8 cellular contexts compared by ENCODE assay signal in the genomic region with DNA sequence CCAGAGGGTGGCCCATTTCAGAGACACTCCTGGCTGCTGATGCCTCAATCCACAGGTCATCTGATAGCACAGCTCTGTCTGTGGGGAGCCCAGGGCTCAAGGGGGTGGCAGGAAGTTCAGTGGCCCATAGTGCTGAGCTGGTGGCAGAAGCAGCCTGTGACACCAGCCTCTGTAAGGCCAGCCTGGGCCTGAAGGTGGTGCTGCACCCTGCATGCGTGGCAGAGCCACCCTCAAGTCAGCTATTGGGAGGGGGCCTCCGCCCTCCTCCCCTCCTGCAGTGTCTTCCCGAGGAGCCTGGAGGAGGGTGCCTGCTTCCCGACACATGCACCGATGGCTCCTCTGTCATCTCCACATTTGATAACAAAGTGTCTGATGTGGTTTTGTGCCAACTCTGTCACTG. TPM values are rescaled to one million over a fixed set of nuclear protein-coding genes. Genes with fewer than 3 reads are reported as not detected.
DNase-seq lines count a peak whose midpoint lies in the region; ATAC-seq, FAIRE-seq and TF ChIP-seq lines count a peak whose summit lies in the region.

No MANE protein-coding gene starts in this region.

- peak; percentile 84 to 88 for TF ChIP-seq RAD21 in H1 (IDR thresholded peaks at IDR 0.05 in 1 of 2, conservative IDR thresholded peaks at IDR 0.05 in 1 of 2; ENCODE audit: low read depth in 2 of 2, low read length in 2 of 2)

- no peak overlapping the region for H2BK120ac ChIP-seq in H1 (replicated peaks; ENCODE audit: low read depth, low read length)

- POLR2A ChIA-PET in H1 (lab: Charles Lee; ENCODE audit: partially characterized antibody), result no interaction called here

- no peak for TF ChIP-seq EP300 in H1 (IDR thresholded peaks at IDR 0.05; ENCODE audit: borderline replicate concordance in 1 of 2, low read depth in 2 of 2, low read length in 2 of 2)

- WGBS in H1 (ENCODE audit: extremely low coverage in 1 of 2, insufficient coverage in 1 of 2, insufficient read length in 1 of 2, insufficient replicate concordance in 2 of 2, low coverage in 1 of 2, low lambda C conversion rate in 2 of 2, missing lambda C conversion rate in 1 of 2), 2 experiments, result 39% methylated on average over 4 of the region's 5 CpGs; no CpG with 5 or more reads in 1 of the 2 experiments
- 36% methylated on average over 5 of the region's 5 CpGs for WGBS in smooth muscle cell (ENCODE audit: low lambda C conversion rate)

- no peak overlapping the region for H2BK5ac ChIP-seq in H1 (ENCODE audit: low read depth, low read length)

- H3K18ac ChIP-seq in H1 (ENCODE audit: extremely low read depth, low read length), result no peak overlapping the region

- H3K23ac ChIP-seq in H1 (ENCODE audit: insufficient read length), result no peak overlapping the region

- TF ChIP-seq POLR2A in H1 (IDR thresholded peaks at IDR 0.05; ENCODE audit: control extremely low read depth in 1 of 2, low read depth in 2 of 2, low read length in 2 of 2), result no peak

- H3K9me3 ChIP-seq in H1 (ENCODE audit: insufficient read depth in 2 of 2, low read depth in 1 of 2, low read length in 1 of 2) (no peaks in the 10 kb centered on the region), smooth muscle cell (replicated peaks; ENCODE audit: low read depth) (no peaks in the 10 kb centered on the region)

- H3K4ac ChIP-seq in H1 (replicated peaks; ENCODE audit: insufficient read length, low read depth, low read length), result no peak overlapping the region

- no peak overlapping the region; a peak in 1 of 7 replicates for H3K9ac ChIP-seq in H1 (replicated peaks in 1 of 4; ENCODE audit: extremely low read depth in 1 of 4, low read depth in 3 of 4, low read length in 3 of 4)
- H3K9ac ChIP-seq in smooth muscle cell (ENCODE audit: low read depth), result no peak overlapping the region

- no peak overlapping the region for H4K91ac ChIP-seq in H1 (replicated peaks; ENCODE audit: insufficient read length, low read length)

- ATAC-seq in GM18502 (IDR thresholded peaks at IDR 0.05; ENCODE audit: poor library complexity, unreplicated experiment) (peak; percentile 66), HG02571 (IDR thresholded peaks at IDR 0.05; ENCODE audit: unreplicated experiment) (peak; percentile 63)

- H2AFZ ChIP-seq in H1 (ENCODE audit: low read length) (peak overlapping the region; percentile 93), smooth muscle cell (ENCODE audit: low read depth) (peak overlapping the region; percentile 28)

- CTCF ChIA-PET in H1 (lab: Charles Lee; ENCODE audit: partially characterized antibody), result interaction anchor here (0.7 to 4.9 kb wide), 35 partner anchors 9 to 817 kb away, joined by 3 to 32 read pairs (median 5); a partner anchor contains a TSS

- no peak overlapping the region for H2BK20ac ChIP-seq in H1 (ENCODE audit: low read length)

- no peak overlapping the region for H2BK12ac ChIP-seq in H1 (ENCODE audit: low read depth, low read length)

- H3K79me2 ChIP-seq in H1 (ENCODE audit: control insufficient read depth in 1 of 2, insufficient read depth in 2 of 2, low read length in 2 of 2), result no peaks in the 10 kb centered on the region
- no peaks in the 10 kb centered on the region for H3K79me2 ChIP-seq in smooth muscle cell (ENCODE audit: low read depth)

- no peaks in the 10 kb centered on the region for H3K79me1 ChIP-seq in H1 (ENCODE audit: low read depth, low read length)

- H3K27me3 ChIP-seq in H1 (replicated peaks in 1 of 4; ENCODE audit: control insufficient read depth in 3 of 4, extremely low read depth in 1 of 4, insufficient read depth in 3 of 4, low read length in 3 of 4) (no peaks in the 10 kb centered on the region), smooth muscle cell (ENCODE audit: low read depth) (no peaks in the 10 kb centered on the region)

- no peak overlapping the region for H3K4me3 ChIP-seq in H1 (ENCODE audit: extremely low read depth in 1 of 4, insufficient read depth in 2 of 4, low read depth in 3 of 4, low read length in 4 of 4)
- no peak overlapping the region for H3K4me3 ChIP-seq in smooth muscle cell

- FAIRE-seq in H1 (lab: Jason Lieb, UNC), result no peak

- no peak overlapping the region for H3K56ac ChIP-seq in H1 (replicated peaks; ENCODE audit: insufficient read length, low read depth, low read length)

- DNase-seq in ACHN (peak; percentile 12), NCI-H69 (lab: John Stamatoyannopoulos, UW) (peak; percentile 15), H1 (ENCODE audit: low read depth in 1 of 2, low spot score in 2 of 2) (peak in 1 of 2 experiments; percentile 69), smooth muscle cell (lab: John Stamatoyannopoulos, UW; ENCODE audit: unreplicated experiment) (no peak), NCI-H1417 treated with DMSO at 0.1 percent for 48 hours (lab: John Stamatoyannopoulos, UW) (no peak), NCI-H345 treated with DMSO at 0.1 percent for 48 hours (lab: John Stamatoyannopoulos, UW; ENCODE audit: unreplicated experiment) (no peak)

- no peaks in the 10 kb centered on the region for H3K36me3 ChIP-seq in H1 (ENCODE audit: control insufficient read depth in 2 of 4, insufficient read depth in 4 of 4, low read length in 3 of 4)
- no peaks in the 10 kb centered on the region for H3K36me3 ChIP-seq in smooth muscle cell (ENCODE audit: low read depth)

- H4K20me1 ChIP-seq in H1 (replicated peaks in 1 of 2; ENCODE audit: control insufficient read depth in 1 of 2, insufficient read depth in 2 of 2, low read length in 2 of 2) (no peaks in the 10 kb centered on the region), smooth muscle cell (ENCODE audit: low read depth) (no peaks in the 10 kb centered on the region)

- H4K5ac ChIP-seq in H1 (ENCODE audit: insufficient read length, low read depth, low read length), result no peak overlapping the region

- no peak overlapping the region for H2BK15ac ChIP-seq in H1 (ENCODE audit: low read length)

- TF ChIP-seq CTCF in H1 (IDR thresholded peaks at IDR 0.05; ENCODE audit: control extremely low read depth in 1 of 3, insufficient read depth in 1 of 3, low read depth in 1 of 3, low read length in 3 of 3) (peak; percentile 68 to 98 (median 94)), smooth muscle cell (IDR thresholded peaks at IDR 0.05; ENCODE audit: borderline replicate concordance, insufficient read depth, poor library complexity, severe bottlenecking) (peak; percentile 32)

- in situ Hi-C loops in ACHN (cut with HindIII; ENCODE audit: low pct_ligation_motif_present, low pct_unique_long_range_greater_than_20kb, low sequenced_read_pairs), result no loop called here

- H3K4me2 ChIP-seq in H1 (ENCODE audit: insufficient read depth in 1 of 2, low read depth in 2 of 2, low read length in 2 of 2) (peak overlapping the region in 1 of 2 experiments; percentile 32; a peak in 2 of 4 replicates), smooth muscle cell (no peak overlapping the region)

- no peak overlapping the region for H3K27ac ChIP-seq in H1 (ENCODE audit: low read depth, low read length)
- H3K27ac ChIP-seq in smooth muscle cell (ENCODE audit: low read depth), result no peak overlapping the region

- no peak overlapping the region for H4K8ac ChIP-seq in H1 (ENCODE audit: extremely low read depth, insufficient read depth, low read length)

- H3K4me1 ChIP-seq in H1 (replicated peaks in 1 of 4; ENCODE audit: control insufficient read depth in 3 of 4, insufficient read depth in 4 of 4, low read length in 3 of 4), result peaks cover 0 to 3% (median 0%) of the 10 kb centered on the region in 4 experiments; a peak in 3 of 7 replicates
- H3K4me1 ChIP-seq in smooth muscle cell (ENCODE audit: low read depth), result peaks cover 3% of the 10 kb centered on the region

- H3K14ac ChIP-seq in H1 (ENCODE audit: insufficient read length), result no peak overlapping the region

- no peak overlapping the region for H2AK5ac ChIP-seq in H1 (ENCODE audit: low read depth, low read length)

- H3F3A ChIP-seq in smooth muscle cell (ENCODE audit: low read depth), result peaks cover 3% of the 10 kb centered on the region

- H3K23me2 ChIP-seq in H1 (ENCODE audit: low read depth, low read length), result no peaks in the 10 kb centered on the region; the same call in 1 of the 2 replicates

RNA-seq across cellular contexts. Expression of a gene that starts 3.0 kb away (rescaled TPM):
- total RNA-seq in H1 (2021; fragmentation: NEBNext Ultra II Directional; extraction: Animal tissue kit (Norgen Biotek cat#: 25700)), result not detected in 2 replicates
- polyA plus RNA-seq in H1 (2011; rRNA removed) (not detected in 2 replicates), smooth muscle cell (not detected in 2 replicates)
- polyA plus RNA-seq in H1 (2011; cell fraction: cytosol; rRNA removed), result not detected
- polyA plus RNA-seq in H1 (2011; cell fraction: nucleus; rRNA removed), result not detected
- polyA plus RNA-seq in H1 (2012, experiment 1 of 2), result not detected in 4 replicates
- polyA plus RNA-seq in H1 (2012, experiment 2 of 2), result not detected
- polyA plus RNA-seq in H1 (2013, experiment 1 of 2), result not detected
- polyA plus RNA-seq in H1 (2013, experiment 2 of 2), result not detected
- not detected in 2 replicates for polyA minus RNA-seq in H1 (2011; rRNA and poly(A)+ RNA removed)
- polyA minus RNA-seq in H1 (2011; cell fraction: cytosol; rRNA and poly(A)+ RNA removed), result not detected
- not detected for polyA minus RNA-seq in H1 (2011; cell fraction: nucleus; rRNA and poly(A)+ RNA removed)
- not detected in 2 replicates for total RNA-seq in smooth muscle cell

RNA-seq across cellular contexts. Expression of a gene that starts 21.4 kb away (rescaled TPM):
- total RNA-seq in H1 (2021; fragmentation: NEBNext Ultra II Directional; extraction: Animal tissue kit (Norgen Biotek cat#: 25700)), result 4.1 and 4.2 TPM in 2 replicates
- 2.3 and 2.6 TPM in 2 replicates for polyA plus RNA-seq in H1 (2011; rRNA removed)
- 2.8 TPM for polyA plus RNA-seq in H1 (2011; cell fraction: cytosol; rRNA removed)
- 2.3 TPM for polyA plus RNA-seq in H1 (2011; cell fraction: nucleus; rRNA removed)
- polyA plus RNA-seq in H1 (2012, experiment 1 of 2), result 2.5 to 3.7 TPM (median 3.5 TPM) in 4 replicates
- 1.7 TPM for polyA plus RNA-seq in H1 (2012, experiment 2 of 2)
- 1.8 TPM for polyA plus RNA-seq in H1 (2013, experiment 1 of 2)
- polyA plus RNA-seq in H1 (2013, experiment 2 of 2), result 1.7 TPM
- 4.2 and 4.6 TPM in 2 replicates for polyA minus RNA-seq in H1 (2011; rRNA and poly(A)+ RNA removed)
- 1.9 TPM for polyA minus RNA-seq in H1 (2011; cell fraction: cytosol; rRNA and poly(A)+ RNA removed)
- polyA minus RNA-seq in H1 (2011; cell fraction: nucleus; rRNA and poly(A)+ RNA removed), result 1.8 TPM
- 1.3 and 3.3 TPM in 2 replicates for total RNA-seq in smooth muscle cell
- polyA plus RNA-seq in smooth muscle cell, result 2.2 and 2.9 TPM in 2 replicates

RNA-seq across cellular contexts. Expression of a gene that starts 41.3 kb away (rescaled TPM):
- not detected in 2 replicates for total RNA-seq in H1 (2021; fragmentation: NEBNext Ultra II Directional; extraction: Animal tissue kit (Norgen Biotek cat#: 25700))
- polyA plus RNA-seq in H1 (2011; rRNA removed) (0.03 and 0.11 TPM in 2 replicates), smooth muscle cell (not detected in 2 replicates)
- 0.13 TPM for polyA plus RNA-seq in H1 (2011; cell fraction: cytosol; rRNA removed)
- polyA plus RNA-seq in H1 (2011; cell fraction: nucleus; rRNA removed), result not detected
- polyA plus RNA-seq in H1 (2012, experiment 1 of 2), result 0.08 TPM in 1 of 4 replicates, not detected in the others
- polyA plus RNA-seq in H1 (2012, experiment 2 of 2), result not detected
- polyA plus RNA-seq in H1 (2013, experiment 1 of 2), result 0.06 TPM
- polyA plus RNA-seq in H1 (2013, experiment 2 of 2), result 0.04 TPM
- 0.37 and 0.54 TPM in 2 replicates for polyA minus RNA-seq in H1 (2011; rRNA and poly(A)+ RNA removed)
- polyA minus RNA-seq in H1 (2011; cell fraction: cytosol; rRNA and poly(A)+ RNA removed), result not detected
- not detected for polyA minus RNA-seq in H1 (2011; cell fraction: nucleus; rRNA and poly(A)+ RNA removed)
- 0.04 TPM in 1 of 2 replicates, not detected in the other for total RNA-seq in smooth muscle cell

RNA-seq across cellular contexts. Expression of a gene that starts 59.7 kb away (rescaled TPM):
- total RNA-seq in H1 (2021; fragmentation: NEBNext Ultra II Directional; extraction: Animal tissue kit (Norgen Biotek cat#: 25700)), result 0.19 and 0.65 TPM in 2 replicates
- polyA plus RNA-seq in H1 (2011; rRNA removed), result 1.1 and 1.2 TPM in 2 replicates
- 1.1 TPM for polyA plus RNA-seq in H1 (2011; cell fraction: cytosol; rRNA removed)
- polyA plus RNA-seq in H1 (2011; cell fraction: nucleus; rRNA removed), result 3.3 TPM
- polyA plus RNA-seq in H1 (2012, experiment 1 of 2), result 0.47 to 0.56 TPM (median 0.55 TPM) in 4 replicates
- polyA plus RNA-seq in H1 (2012, experiment 2 of 2), result 0.12 TPM
- polyA plus RNA-seq in H1 (2013, experiment 1 of 2), result 0.28 TPM
- polyA plus RNA-seq in H1 (2013, experiment 2 of 2), result 0.28 TPM
- polyA minus RNA-seq in H1 (2011; rRNA and poly(A)+ RNA removed), result 0.29 and 1.6 TPM in 2 replicates
- not detected for polyA minus RNA-seq in H1 (2011; cell fraction: cytosol; rRNA and poly(A)+ RNA removed)
- 3.6 TPM for polyA minus RNA-seq in H1 (2011; cell fraction: nucleus; rRNA and poly(A)+ RNA removed)
- 1.2 and 2.1 TPM in 2 replicates for total RNA-seq in smooth muscle cell
- 0.94 and 1.5 TPM in 2 replicates for polyA plus RNA-seq in smooth muscle cell

Comparison
In these comparisons a context has a peak if more than half of its experiments do, and no peak if none do; other contexts are left out.
1. DNase-seq: peak in ACHN (single experiment) and NCI-H69 (single experiment); none in smooth muscle cell (single experiment), NCI-H1417 treated with DMSO at 0.1 percent for 48 hours (single experiment) and NCI-H345 treated with DMSO at 0.1 percent for 48 hours (single experiment).